ENCODE assay signal across 8 cellular contexts in the genomic region with DNA sequence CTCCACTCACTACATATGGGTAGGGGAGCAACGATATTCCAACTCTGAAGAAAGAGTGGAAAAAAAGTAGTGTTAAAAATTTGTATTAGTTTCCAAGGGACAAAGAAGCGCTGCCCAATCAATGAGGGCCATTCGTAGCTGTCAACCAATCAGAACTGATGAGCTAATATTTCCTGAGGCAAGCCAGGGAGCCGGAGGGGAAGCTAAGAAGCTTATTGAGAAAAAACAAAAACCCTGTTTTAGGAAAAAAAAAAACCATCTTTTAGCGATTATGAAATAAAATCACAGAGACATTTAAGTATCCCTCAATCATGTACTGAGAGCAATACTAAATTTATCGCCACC. TPM values are rescaled to one million over a fixed set of nuclear protein-coding genes. Genes with fewer than 3 reads are reported as not detected.
DNase-seq lines count a peak whose midpoint lies in the region; ATAC-seq and TF ChIP-seq lines count a peak whose summit lies in the region.

No MANE protein-coding gene starts in this region.

- H3K9ac ChIP-seq in trophoblast cell (ENCODE audit: low read length), result no peak overlapping the region

- no peaks in the 10 kb centered on the region for H4K20me1 ChIP-seq in OCI-LY7 (ENCODE audit: insufficient read depth, low read length)

- POLR2A ChIA-PET in OCI-LY7 (lab: Charles Lee), result interaction anchor here (0.6 to 17.2 kb wide), 36 partner anchors 9 to 1872 kb away, joined by 3 to 793 read pairs (median 10); a partner anchor contains a TSS

- H3K36me3 ChIP-seq in KOPT-K1 (ENCODE audit: insufficient read depth, low read length), result no peaks in the 10 kb centered on the region
- no peaks in the 10 kb centered on the region; the same call in 1 of the 2 replicates for H3K36me3 ChIP-seq in OCI-LY7 (ENCODE audit: insufficient read depth, low read length)
- no peaks in the 10 kb centered on the region for H3K36me3 ChIP-seq in trophoblast cell (ENCODE audit: control insufficient read depth in 1 of 2, insufficient read depth in 2 of 2, low read length in 2 of 2)

- DNase-seq in ELF-1 (ENCODE audit: low read depth, low spot score), result peak; percentile 76
- DNase-seq in OCI-LY7 (ENCODE audit: low spot score), result peak; percentile 88
- DNase-seq in anterior cingulate cortex (lab: John Stamatoyannopoulos, UW), result peak in 48 of 58 donors; percentile 6 to 79 (median 48)
- DNase-seq in left ventricle myocardium superior, result no peak
- peak; percentile 74 to 88 for DNase-seq in trophoblast cell

- no peak overlapping the region for H3K18ac ChIP-seq in trophoblast cell (ENCODE audit: low read length)

- H3K79me1 ChIP-seq in trophoblast cell (ENCODE audit: low read length), result peaks cover 22% of the 10 kb centered on the region

- no peaks in the 10 kb centered on the region for H3K27me3 ChIP-seq in trophoblast cell (ENCODE audit: insufficient read depth, low read length)

- peaks cover 5% of the 10 kb centered on the region for H3K9me3 ChIP-seq in KOPT-K1 (ENCODE audit: insufficient read depth, low read length, poor library complexity, severe bottlenecking)
- H3K9me3 ChIP-seq in OCI-LY7 (ENCODE audit: low read length), result peaks cover 9% of the 10 kb centered on the region
- no peaks in the 10 kb centered on the region for H3K9me3 ChIP-seq in trophoblast cell (ENCODE audit: insufficient read depth, low read depth, low read length)

- H4K12ac ChIP-seq in trophoblast cell (ENCODE audit: low read depth, low read length), result no peak overlapping the region

- H3K4me3 ChIP-seq in OCI-LY7 (ENCODE audit: low read depth, low read length, poor library complexity, severe bottlenecking) (peak overlapping the region; percentile 75), trophoblast cell (ENCODE audit: low read depth, low read length) (no peak overlapping the region)

- no peak overlapping the region for H2AK5ac ChIP-seq in trophoblast cell (ENCODE audit: low read length)

- no peak overlapping the region for H4K8ac ChIP-seq in trophoblast cell (ENCODE audit: low read depth, low read length)

- H3K79me2 ChIP-seq in OCI-LY7 (ENCODE audit: insufficient read depth, low read depth, low read length), result no peaks in the 10 kb centered on the region
- H3K79me2 ChIP-seq in trophoblast cell (ENCODE audit: control insufficient read depth, insufficient read depth, low read length, poor library complexity), result peaks cover 9% of the 10 kb centered on the region

- H3K4me2 ChIP-seq in OCI-LY7 (ENCODE audit: low read length) (peak overlapping the region; percentile 98), trophoblast cell (ENCODE audit: low read length) (peak overlapping the region; percentile 87)

- H3K4me1 ChIP-seq in OCI-LY7 (ENCODE audit: insufficient read depth, low read length, poor library complexity, severe bottlenecking) (peaks cover 62% of the 10 kb centered on the region), trophoblast cell (ENCODE audit: control insufficient read depth in 1 of 2, insufficient read depth in 2 of 2, low read length in 2 of 2) (peaks cover 0 to 2% of the 10 kb centered on the region in 2 experiments)

- no CpG with 5 or more reads among the region's 6 CpGs for WGBS in trophoblast cell (ENCODE audit: extremely low coverage, insufficient coverage, insufficient read length)

- intact Hi-C loops in OCI-LY7 (cut with micrococcal nuclease; ENCODE audit: unreplicated experiment) (loop anchor here (5.0 to 10.0 kb wide), 2 partner anchors 635 to 1507 kb away; no protein-coding TSS in a partner anchor), left ventricle myocardium superior (cut with micrococcal nuclease) (no loop called here)

- H4K91ac ChIP-seq in trophoblast cell (ENCODE audit: low read depth, low read length), result no peak overlapping the region

- no TSS peak for BruUV-seq in OCI-LY7 (replicated peaks; lab: Mats Ljungman, UMichigan)

- H2AFZ ChIP-seq in OCI-LY7 (ENCODE audit: low read length) (no peak overlapping the region), trophoblast cell (ENCODE audit: insufficient read depth, low read length, poor library complexity) (no peak overlapping the region)

- H3K9me2 ChIP-seq in OCI-LY7 (ENCODE audit: insufficient read depth, low read length), result no peaks in the 10 kb centered on the region

- no peak overlapping the region for H3K4ac ChIP-seq in trophoblast cell (ENCODE audit: low read depth, low read length)

- no peak overlapping the region for H3K14ac ChIP-seq in trophoblast cell (ENCODE audit: low read length)

- TF ChIP-seq CTCF in OCI-LY7 (conservative IDR thresholded peaks at IDR 0.05; ENCODE audit: low read length), result no peak

- H2BK120ac ChIP-seq in trophoblast cell (ENCODE audit: insufficient read depth, low read length, poor library complexity), result no peak overlapping the region

- no peak overlapping the region for H2BK12ac ChIP-seq in trophoblast cell (ENCODE audit: low read length)

- H3K27ac ChIP-seq in KOPT-K1 (ENCODE audit: low read depth, low read length, poor library complexity, severe bottlenecking) (peak overlapping the region; percentile 99), OCI-LY7 (ENCODE audit: low read depth, low read length, poor library complexity, severe bottlenecking) (peak overlapping the region; percentile 99), trophoblast cell (ENCODE audit: low read depth, low read length) (peak overlapping the region; percentile 76)

- CTCF ChIA-PET in OCI-LY7 (lab: Charles Lee; ENCODE audit: unreplicated experiment), result no interaction called here

- no peak overlapping the region for H3K23ac ChIP-seq in trophoblast cell (ENCODE audit: low read length)

- peak; percentile 32 for ATAC-seq in left ventricle myocardium superior
- no peak for ATAC-seq in HG03108 (IDR thresholded peaks at IDR 0.05; ENCODE audit: unreplicated experiment)
- ATAC-seq in HG03095 (IDR thresholded peaks at IDR 0.05; ENCODE audit: unreplicated experiment), result no peak

- no peak overlapping the region for H2BK5ac ChIP-seq in trophoblast cell (ENCODE audit: low read depth, low read length, poor library complexity)

RNA-seq across cellular contexts. Expression of a gene that starts 59.5 kb away (rescaled TPM):
- total RNA-seq in OCI-LY7 (2014; rRNA removed; shearing (Covaris generic)), result 11.9 and 12.8 TPM in 2 replicates
- total RNA-seq in OCI-LY7 (2022) (14.8 and 16.1 TPM in 2 replicates), left ventricle myocardium superior (2.7 TPM)
- polyA plus RNA-seq in trophoblast cell (2013), result 1.2 and 1.3 TPM in 2 replicates
